In the genomic region with DNA sequence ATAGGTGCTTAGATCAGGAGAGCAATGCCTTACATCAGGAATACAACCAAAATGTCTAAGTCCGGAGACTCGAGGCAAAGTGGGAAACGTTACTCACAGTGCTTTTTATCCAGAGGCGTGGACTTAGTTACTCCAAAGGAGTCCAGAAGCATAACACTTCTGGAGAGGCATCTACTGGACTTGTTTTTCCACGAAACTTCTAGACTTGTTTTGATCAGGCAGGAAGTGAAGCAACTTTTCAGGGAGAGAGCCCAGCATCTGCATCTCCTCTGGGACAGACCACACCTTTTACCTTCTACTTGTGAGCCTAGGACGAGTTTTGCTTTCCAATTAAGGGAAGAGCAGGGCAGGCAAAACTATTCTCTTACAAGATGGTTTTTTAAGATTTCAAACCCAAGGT, we compare ENCODE assay signal across 11 cellular contexts. TPM values are rescaled to one million over a fixed set of nuclear protein-coding genes. Genes with fewer than 3 reads are reported as not detected.
DNase-seq lines count a peak whose midpoint lies in the region; ATAC-seq and TF ChIP-seq lines count a peak whose summit lies in the region.
"Had no signal": no experiment of that assay in that cellular context is flagged by ENCODE, and none has a peak within 500 bp of the region (broad histone marks: within the 10 kb centered on the region; RNA-seq: fewer than 3 reads in every experiment).

No MANE protein-coding gene starts in this region.

- peaks cover 14% of the 10 kb centered on the region for H3K27me3 Mint-ChIP-seq in T-helper 2 cell treated with Interferon-gamma antibody and Interleukin-4, amounts not matched to agents 5 μg/mL and 100 μg/mL, for 36 hours (ENCODE audit: low read depth)
- peaks cover 6% of the 10 kb centered on the region for H3K27me3 Mint-ChIP-seq in WTC11 (ENCODE audit: low read depth)

- H3K36me3 ChIP-seq in rectal smooth muscle tissue (ENCODE audit: control insufficient read depth, insufficient read depth, low read length) (no peaks in the 10 kb centered on the region), A673 (ENCODE audit: insufficient read depth, low read length, poor library complexity, severe bottlenecking) (no peaks in the 10 kb centered on the region)

- H3K27ac ChIP-seq in rectal smooth muscle tissue (ENCODE audit: low read depth, low read length) (peak overlapping the region; percentile 9), A673 (ENCODE audit: low read depth, low read length, poor library complexity, severe bottlenecking) (no peak overlapping the region)

- peaks cover 5% of the 10 kb centered on the region for H3K4me1 ChIP-seq in rectal smooth muscle tissue (ENCODE audit: control insufficient read depth, insufficient read depth, low read length)
- peaks cover 35% of the 10 kb centered on the region for H3K4me1 ChIP-seq in A673 (ENCODE audit: insufficient read depth, low read length, poor library complexity, severe bottlenecking)

- BruUV-seq in A673 (replicated peaks; lab: Mats Ljungman, UMichigan): no TSS peak

- intact Hi-C loops in A673 (cut with micrococcal nuclease; ENCODE audit: unreplicated experiment): no loop called here

- no peak overlapping the region for H3K27ac Mint-ChIP-seq in T-helper 2 cell treated with Interferon-gamma antibody and Interleukin-4, amounts not matched to agents 5 μg/mL and 100 μg/mL, for 36 hours
- no peak overlapping the region for H3K27ac Mint-ChIP-seq in WTC11

- ATAC-seq in WTC11: no peak

- H3K36me3 Mint-ChIP-seq in T-helper 2 cell treated with Interferon-gamma antibody and Interleukin-4, amounts not matched to agents 5 μg/mL and 100 μg/mL, for 36 hours (ENCODE audit: low read depth): peaks cover 3% of the 10 kb centered on the region
- H3K36me3 Mint-ChIP-seq in WTC11: no peaks in the 10 kb centered on the region

- POLR2A ChIA-PET in WTC11 (lab: Charles Lee): no interaction called here
- POLR2A ChIA-PET in A673 (lab: Charles Lee; ENCODE audit: low non-redundant PET): no interaction called here

- peak overlapping the region; percentile 4 for H3K4me3 ChIP-seq in fibroblast of the aortic adventitia (ENCODE audit: low read depth, low read length)
- H3K4me3 ChIP-seq in rectal smooth muscle tissue (ENCODE audit: low read length): no peak overlapping the region
- no peak overlapping the region for H3K4me3 ChIP-seq in A673 (ENCODE audit: low read depth, low read length, poor library complexity, severe bottlenecking)

- H3K27me3 ChIP-seq in rectal smooth muscle tissue (ENCODE audit: control insufficient read depth, insufficient read depth, low read length) (no peaks in the 10 kb centered on the region), A673 (replicated peaks; ENCODE audit: insufficient read depth, low read depth, low read length, poor library complexity) (no peaks in the 10 kb centered on the region)

- no peak overlapping the region for H3K9ac ChIP-seq in rectal smooth muscle tissue (ENCODE audit: low read length)

- no peaks in the 10 kb centered on the region for H3K9me3 ChIP-seq in A673 (ENCODE audit: low read depth, low read length, poor library complexity, severe bottlenecking)

- H3K4me1 Mint-ChIP-seq in T-helper 2 cell treated with Interferon-gamma antibody and Interleukin-4, amounts not matched to agents 5 μg/mL and 100 μg/mL, for 36 hours (ENCODE audit: low read depth): peaks cover 54% of the 10 kb centered on the region
- peaks cover 82% of the 10 kb centered on the region for H3K4me1 Mint-ChIP-seq in WTC11

- H3K4me3 Mint-ChIP-seq in T-helper 2 cell treated with Interferon-gamma antibody and Interleukin-4, amounts not matched to agents 5 μg/mL and 100 μg/mL, for 36 hours: peak overlapping the region; percentile 79
- H3K4me3 Mint-ChIP-seq in WTC11: peak overlapping the region; percentile 75

- CTCF ChIA-PET in WTC11 (lab: Charles Lee): interaction anchor here (1.0 to 1.4 kb wide), 2 partner anchors 20 to 137 kb away, joined by 3 to 8 read pairs; a partner anchor contains a TSS
- CTCF ChIA-PET in A673 (lab: Charles Lee): interaction anchor here (1.2 kb wide), 1 partner anchor 15 kb away, joined by 9 read pairs; no protein-coding TSS in a partner anchor

- TF ChIP-seq CTCF in WTC11 (IDR thresholded peaks at IDR 0.05): no peak
- TF ChIP-seq CTCF in fibroblast of the aortic adventitia (IDR thresholded peaks at IDR 0.05; ENCODE audit: insufficient read depth, low read length): no peak
- TF ChIP-seq CTCF in A673 (conservative IDR thresholded peaks at IDR 0.05; ENCODE audit: low read depth, low read length): no peak

- no peak for DNase-seq in T-helper 2 cell treated with Interferon-gamma antibody and Interleukin-4, amounts not matched to agents 5 μg/mL and 100 μg/mL, for 36 hours (ENCODE audit: low spot score)
- no peak for DNase-seq in T-helper 2 cell
- DNase-seq in WTC11 (ENCODE audit: low spot score): no peak
- peak; percentile 75 for DNase-seq in fibroblast of the aortic adventitia (ENCODE audit: low read depth)
- no peak for DNase-seq in NCI-H2081 (lab: John Stamatoyannopoulos, UW)
- no peak for DNase-seq in hypothalamus (lab: John Stamatoyannopoulos, UW)
- no peak for DNase-seq in A673 (ENCODE audit: low spot score)
- DNase-seq: 8988T; activated effector memory CD4-positive, alpha-beta T cell treated with anti-CD3 and anti-CD28 coated beads, Interleukin-2, amount 50 U/mL, for 16 hours; NCI-H510A had no signal

- H3K9me3 Mint-ChIP-seq in T-helper 2 cell treated with Interferon-gamma antibody and Interleukin-4, amounts not matched to agents 5 μg/mL and 100 μg/mL, for 36 hours: no peaks in the 10 kb centered on the region
- no peaks in the 10 kb centered on the region for H3K9me3 Mint-ChIP-seq in WTC11

TF ChIP-seq in WTC11, 78 proteins besides CTCF, POLR2A, EP300 and RAD21 (continues in another document):
- no peak for TF ChIP-seq ZNF396 (CRISPR knock-in tag; IDR thresholded peaks at IDR 0.05; ENCODE audit: borderline replicate concordance)
- TF ChIP-seq ELF4 (CRISPR knock-in tag; IDR thresholded peaks at IDR 0.05; ENCODE audit: low read depth): no peak
- no peak for TF ChIP-seq GABPB1 (CRISPR knock-in tag; IDR thresholded peaks at IDR 0.05)
- TF ChIP-seq, protein P1, sequence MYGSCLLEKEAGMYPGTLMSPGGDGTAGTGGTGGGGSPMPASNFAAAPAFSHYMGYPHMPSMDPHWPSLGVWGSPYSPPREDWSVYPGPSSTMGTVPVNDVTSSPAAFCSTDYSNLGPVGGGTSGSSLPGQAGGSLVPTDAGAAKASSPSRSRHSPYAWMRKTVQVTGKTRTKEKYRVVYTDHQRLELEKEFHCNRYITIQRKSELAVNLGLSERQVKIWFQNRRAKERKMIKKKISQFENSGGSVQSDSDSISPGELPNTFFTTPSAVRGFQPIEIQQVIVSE (CRISPR knock-in tag; IDR thresholded peaks at IDR 0.05; ENCODE audit: borderline replicate concordance): no peak
- TF ChIP-seq, protein P2, sequence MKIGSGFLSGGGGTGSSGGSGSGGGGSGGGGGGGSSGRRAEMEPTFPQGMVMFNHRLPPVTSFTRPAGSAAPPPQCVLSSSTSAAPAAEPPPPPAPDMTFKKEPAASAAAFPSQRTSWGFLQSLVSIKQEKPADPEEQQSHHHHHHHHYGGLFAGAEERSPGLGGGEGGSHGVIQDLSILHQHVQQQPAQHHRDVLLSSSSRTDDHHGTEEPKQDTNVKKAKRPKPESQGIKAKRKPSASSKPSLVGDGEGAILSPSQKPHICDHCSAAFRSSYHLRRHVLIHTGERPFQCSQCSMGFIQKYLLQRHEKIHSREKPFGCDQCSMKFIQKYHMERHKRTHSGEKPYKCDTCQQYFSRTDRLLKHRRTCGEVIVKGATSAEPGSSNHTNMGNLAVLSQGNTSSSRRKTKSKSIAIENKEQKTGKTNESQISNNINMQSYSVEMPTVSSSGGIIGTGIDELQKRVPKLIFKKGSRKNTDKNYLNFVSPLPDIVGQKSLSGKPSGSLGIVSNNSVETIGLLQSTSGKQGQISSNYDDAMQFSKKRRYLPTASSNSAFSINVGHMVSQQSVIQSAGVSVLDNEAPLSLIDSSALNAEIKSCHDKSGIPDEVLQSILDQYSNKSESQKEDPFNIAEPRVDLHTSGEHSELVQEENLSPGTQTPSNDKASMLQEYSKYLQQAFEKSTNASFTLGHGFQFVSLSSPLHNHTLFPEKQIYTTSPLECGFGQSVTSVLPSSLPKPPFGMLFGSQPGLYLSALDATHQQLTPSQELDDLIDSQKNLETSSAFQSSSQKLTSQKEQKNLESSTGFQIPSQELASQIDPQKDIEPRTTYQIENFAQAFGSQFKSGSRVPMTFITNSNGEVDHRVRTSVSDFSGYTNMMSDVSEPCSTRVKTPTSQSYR (CRISPR knock-in tag; IDR thresholded peaks at IDR 0.05): no peak
- TF ChIP-seq FOXJ3 (CRISPR knock-in tag; IDR thresholded peaks at IDR 0.05; ENCODE audit: borderline replicate concordance): no peak
- TF ChIP-seq OVOL2 (CRISPR knock-in tag; IDR thresholded peaks at IDR 0.05; ENCODE audit: borderline replicate concordance): no peak

RNA-seq across cellular contexts. Expression of a gene that starts 1.2 kb away (rescaled TPM):
- total RNA-seq in WTC11 (2021) (155 to 159 TPM (median 156 TPM) in 3 replicates), fibroblast of the aortic adventitia (ENCODE audit: low replicate concordance) (61.7 and 105 TPM in 2 replicates), A673 (2021) (7.2 and 10.4 TPM in 2 replicates)
